In the genomic region with DNA sequence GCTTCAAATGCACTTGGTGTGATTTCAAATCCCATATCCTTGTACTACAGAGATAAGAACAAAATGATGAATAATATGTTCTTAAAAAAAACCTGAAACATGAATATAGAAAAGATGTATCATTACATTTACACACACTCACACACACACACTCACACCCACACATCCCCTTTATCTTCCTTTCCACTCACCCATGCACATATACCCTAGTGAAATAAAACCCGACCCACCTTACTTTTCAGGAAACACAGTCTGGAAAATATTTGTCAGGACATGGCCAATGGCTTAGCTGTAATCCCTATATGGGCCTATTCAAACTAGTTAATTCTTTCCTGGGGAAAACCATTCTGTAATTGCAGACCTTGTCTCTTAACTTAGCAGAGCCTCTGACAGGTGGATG, we compare ENCODE assay signal across 16 cellular contexts.
"Had no signal": no experiment of that assay in that cellular context is flagged by ENCODE, and none has a peak within 500 bp of the region (broad histone marks: within the 10 kb centered on the region; RNA-seq: fewer than 3 reads in every experiment).

No MANE protein-coding gene starts in this region.

- H3K27ac Mint-ChIP-seq: activated naive CD8-positive, alpha-beta T cell treated with anti-CD3 and anti-CD28 coated beads, Interleukin-2, amount 10 ng/mL, durations not matched to agents 7 days and 5 days; stimulated activated naive B cell treated with anti-CD40 and anti-IgM and Interleukin-4, amounts not matched to agents 10 μg/mL and 1 μg/mL and 100 μg/mL, for 72 hours; T-helper 1 cell treated with Interleukin-12 subunit alpha and Interleukin-12 subunit beta and Interleukin-4 antibody, amounts not matched to agents 30 μg/mL and 1 μg/mL, for 36 hours had no signal

- H3K36me3 ChIP-seq: left lung, SJSA1, thyroid gland, uterus, WERI-Rb-1 had no signal

- H3K4me3 ChIP-seq: body of pancreas, dorsolateral prefrontal cortex, left lung, SJSA1, thyroid gland, uterus had no signal

- H3K4me1 ChIP-seq: thyroid gland, uterus had no signal

- DNase-seq: activated CD8-positive, alpha-beta memory T cell treated with anti-CD3 and anti-CD28 coated beads for 24 hours; activated effector memory CD4-positive, alpha-beta T cell treated with anti-CD3 and anti-CD28 coated beads, Interleukin-2, amount 50 U/mL, for 16 hours; activated naive CD8-positive, alpha-beta T cell treated with anti-CD3 and anti-CD28 coated beads, Interleukin-2, amount 10 ng/mL, durations not matched to agents 7 days and 5 days; body of pancreas; dorsolateral prefrontal cortex; kidney; left lung; mammary epithelial cell; midbrain; occipital lobe; stimulated activated naive B cell treated with anti-CD40 and anti-IgM and Interleukin-4, amounts not matched to agents 10 μg/mL and 1 μg/mL and 100 μg/mL, for 72 hours; thyroid gland; uterus; WERI-Rb-1 had no signal

- H3K27ac ChIP-seq: body of pancreas, dorsolateral prefrontal cortex, left lung, SJSA1, thyroid gland, uterus, WERI-Rb-1 had no signal

- H3K27me3 ChIP-seq: body of pancreas, dorsolateral prefrontal cortex, left lung, SJSA1, thyroid gland, uterus had no signal

- H3K36me3 Mint-ChIP-seq: activated naive CD8-positive, alpha-beta T cell treated with anti-CD3 and anti-CD28 coated beads, Interleukin-2, amount 10 ng/mL, durations not matched to agents 7 days and 5 days had no signal

- H3K27me3 Mint-ChIP-seq: stimulated activated naive B cell treated with anti-CD40 and anti-IgM and Interleukin-4, amounts not matched to agents 10 μg/mL and 1 μg/mL and 100 μg/mL, for 72 hours had no signal

- H3K4me3 Mint-ChIP-seq: activated naive CD8-positive, alpha-beta T cell treated with anti-CD3 and anti-CD28 coated beads, Interleukin-2, amount 10 ng/mL, durations not matched to agents 7 days and 5 days; stimulated activated naive B cell treated with anti-CD40 and anti-IgM and Interleukin-4, amounts not matched to agents 10 μg/mL and 1 μg/mL and 100 μg/mL, for 72 hours; T-helper 1 cell treated with Interleukin-12 subunit alpha and Interleukin-12 subunit beta and Interleukin-4 antibody, amounts not matched to agents 30 μg/mL and 1 μg/mL, for 36 hours had no signal

- H3K9me3 ChIP-seq: body of pancreas, left lung, SJSA1, thyroid gland, uterus had no signal

- ATAC-seq: body of pancreas; left lung; stimulated activated naive B cell treated with anti-CD40 and anti-IgM and Interleukin-4, amounts not matched to agents 10 μg/mL and 1 μg/mL and 100 μg/mL, for 72 hours had no signal

- H3K9me3 Mint-ChIP-seq: activated naive CD8-positive, alpha-beta T cell treated with anti-CD3 and anti-CD28 coated beads, Interleukin-2, amount 10 ng/mL, durations not matched to agents 7 days and 5 days; stimulated activated naive B cell treated with anti-CD40 and anti-IgM and Interleukin-4, amounts not matched to agents 10 μg/mL and 1 μg/mL and 100 μg/mL, for 72 hours had no signal
